Comparison of ENCODE assay signal across 8 cellular contexts in the genomic region with DNA sequence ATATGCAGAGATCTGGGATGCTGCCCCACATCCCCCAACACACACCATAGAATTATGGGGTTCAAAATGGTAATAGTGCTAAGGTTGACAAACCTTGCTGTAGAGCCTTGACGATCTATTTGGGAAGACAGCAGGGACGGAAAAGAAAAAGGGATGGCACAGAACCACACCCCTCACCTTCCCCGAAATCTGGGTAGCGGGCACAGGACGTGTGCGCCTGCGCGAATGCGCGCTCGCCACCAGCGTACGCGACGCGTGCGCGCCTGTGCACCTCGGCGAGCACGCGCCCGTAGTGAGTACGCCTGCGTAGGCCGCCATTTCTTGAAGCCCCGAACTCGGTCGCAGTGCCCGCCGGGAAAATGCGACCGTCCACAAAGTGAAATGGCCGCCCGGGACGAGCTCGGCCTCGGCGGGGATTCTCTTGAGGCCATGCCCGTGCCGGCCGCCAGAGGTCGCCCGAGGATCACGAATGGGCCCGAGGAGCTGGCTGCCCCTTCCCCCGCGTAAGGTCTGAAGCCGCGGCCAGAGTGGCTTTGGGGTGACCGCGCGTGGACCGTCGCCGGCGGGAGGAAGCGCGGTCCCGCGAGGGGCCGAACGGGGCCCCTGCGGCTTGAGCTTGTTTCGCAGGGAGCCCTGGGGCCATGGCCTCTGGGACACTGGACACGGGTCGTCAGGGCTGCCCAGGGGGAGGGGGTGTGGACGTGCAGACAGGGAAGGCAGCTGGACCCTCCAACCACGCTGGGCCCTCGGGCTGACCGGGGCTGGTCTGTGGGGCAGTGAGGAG. TPM values are rescaled to one million over a fixed set of nuclear protein-coding genes. Genes with fewer than 3 reads are reported as not detected.
DNase-seq lines count a peak whose midpoint lies in the region; ATAC-seq, FAIRE-seq and TF ChIP-seq lines count a peak whose summit lies in the region.

No MANE protein-coding gene starts in this region.

- H3K9me3 Mint-ChIP-seq in endodermal cell = peaks cover 75% of the 10 kb centered on the region

- H3K27ac ChIP-seq in endodermal cell (ENCODE audit: low read depth, low read length) = no peak overlapping the region

- no peaks in the 10 kb centered on the region for H3K36me3 ChIP-seq in endodermal cell (ENCODE audit: control insufficient read depth, insufficient read depth, low read length)

- TF ChIP-seq CTCF in D721Med (IDR thresholded peaks at IDR 0.05; ENCODE audit: insufficient read depth, missing control alignments) = peak; percentile 62
- TF ChIP-seq CTCF in endodermal cell (conservative IDR thresholded peaks at IDR 0.05) = peak; percentile 86

- H3K4me3 ChIP-seq in endodermal cell (ENCODE audit: low read length) = peak overlapping the region; percentile 88

- no peaks in the 10 kb centered on the region for H3K4me1 ChIP-seq in endodermal cell (ENCODE audit: control insufficient read depth, insufficient read depth, low read length)

- 1% methylated on average over 15 to 71 of the region's 71 CpGs for WGBS in endodermal cell (ENCODE audit: insufficient coverage in 1 of 2, insufficient read length in 1 of 2), 2 experiments

- H3K9me3 ChIP-seq in endodermal cell (ENCODE audit: control insufficient read depth, low read length) = no peaks in the 10 kb centered on the region

- peak; percentile 92 for ATAC-seq in GM21390 (IDR thresholded peaks at IDR 0.05; ENCODE audit: unreplicated experiment)

- no peaks in the 10 kb centered on the region for H3K4me1 Mint-ChIP-seq in endodermal cell

- DNase-seq in D721Med (ENCODE audit: insufficient read length, low spot score) = peak; percentile 64
- peak in 74 of 76 experiments; percentile 3 to 89 (median 78) for DNase-seq in HUDEP-2 (lab: John Stamatoyannopoulos, UW; ENCODE audit: unreplicated experiment in 76 of 76)
- peak; percentile 82 for DNase-seq in NOMO-1 treated with DMSO at 0.1 percent for 48 hours (lab: John Stamatoyannopoulos, UW; ENCODE audit: unreplicated experiment)
- peak; percentile 65 for DNase-seq in activated CD8-positive, alpha-beta memory T cell treated with anti-CD3 and anti-CD28 coated beads, Interleukin-2, amount 50 U/mL, for 24 hours (ENCODE audit: extremely low read depth)
- DNase-seq in endodermal cell = peak; percentile 96
- DNase-seq in mesenteric fat pad (ENCODE audit: low spot score) = peak; percentile 96
- DNase-seq in stimulated activated CD8-positive, alpha-beta memory T cell treated with anti-CD3 and anti-CD28 coated beads, Interleukin-15, amount 100 ng/mL, for 24 hours (ENCODE audit: low read depth) = peak; percentile 67

- no peaks in the 10 kb centered on the region for H3K27me3 ChIP-seq in endodermal cell (ENCODE audit: control insufficient read depth, insufficient read depth, low read length, poor library complexity, severe bottlenecking)

- peak overlapping the region; percentile 30 for H3K27ac Mint-ChIP-seq in endodermal cell

- H3K36me3 Mint-ChIP-seq in endodermal cell (ENCODE audit: low read depth) = peaks cover 8% of the 10 kb centered on the region

- H3K9ac ChIP-seq in endodermal cell (ENCODE audit: extremely low read depth, low read length, poor library complexity, severe bottlenecking) = peak overlapping the region; percentile 34

- H3K4me3 Mint-ChIP-seq in endodermal cell = peak overlapping the region; percentile 67

- no peak for FAIRE-seq in D721Med (lab: Jason Lieb, UNC)

- H3K27me3 Mint-ChIP-seq in endodermal cell (ENCODE audit: insufficient read depth) = no peaks in the 10 kb centered on the region

RNA-seq across cellular contexts. Expression of a gene that starts 43.7 kb away (rescaled TPM):
- total RNA-seq in endodermal cell (10 to 100 TPM; 13.5 to 20.7 TPM), mesenteric fat pad (6.3 TPM)
- polyA plus RNA-seq in endodermal cell (2013, experiment 1 of 2) = 10.1 TPM
- polyA plus RNA-seq in endodermal cell (2013, experiment 2 of 2) = 9.6 TPM

RNA-seq across cellular contexts. Expression of a gene that starts 52.4 kb away (rescaled TPM):
- total RNA-seq in endodermal cell (under 1 TPM; 0.15 to 0.29 TPM), mesenteric fat pad (not detected)
- polyA plus RNA-seq in endodermal cell (2013, experiment 1 of 2) = not detected
- polyA plus RNA-seq in endodermal cell (2013, experiment 2 of 2) = not detected
